1 cellular context compared by ENCODE assay signal in the genomic region with DNA sequence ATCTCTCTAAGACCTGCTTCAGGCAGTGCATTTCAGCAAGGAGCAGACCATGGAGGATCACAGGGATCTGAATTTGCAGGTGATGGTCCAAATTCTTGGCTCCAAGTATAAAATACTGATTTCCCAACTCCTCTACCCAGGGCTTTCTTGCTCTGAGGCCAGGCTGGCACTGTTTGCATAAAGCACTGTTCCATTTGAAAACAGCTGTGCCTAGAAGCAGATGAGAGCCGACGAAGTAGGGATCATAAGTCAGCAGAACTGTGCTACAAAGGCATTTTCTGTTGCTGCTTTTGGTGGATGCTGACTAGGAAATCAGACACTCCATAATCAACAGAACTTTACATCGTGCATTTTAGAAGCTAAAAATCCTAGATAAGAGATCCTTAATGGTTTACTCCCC.
TF ChIP-seq lines count a peak whose summit lies in the region.

No MANE protein-coding gene starts in this region.

TF ChIP-seq in IMR-90, 13 proteins besides CTCF, POLR2A, EP300 and RAD21 (continued from another document):
- TF ChIP-seq, protein P1, sequence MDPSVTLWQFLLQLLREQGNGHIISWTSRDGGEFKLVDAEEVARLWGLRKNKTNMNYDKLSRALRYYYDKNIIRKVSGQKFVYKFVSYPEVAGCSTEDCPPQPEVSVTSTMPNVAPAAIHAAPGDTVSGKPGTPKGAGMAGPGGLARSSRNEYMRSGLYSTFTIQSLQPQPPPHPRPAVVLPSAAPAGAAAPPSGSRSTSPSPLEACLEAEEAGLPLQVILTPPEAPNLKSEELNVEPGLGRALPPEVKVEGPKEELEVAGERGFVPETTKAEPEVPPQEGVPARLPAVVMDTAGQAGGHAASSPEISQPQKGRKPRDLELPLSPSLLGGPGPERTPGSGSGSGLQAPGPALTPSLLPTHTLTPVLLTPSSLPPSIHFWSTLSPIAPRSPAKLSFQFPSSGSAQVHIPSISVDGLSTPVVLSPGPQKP (IDR thresholded peaks at IDR 0.05; ENCODE audit: borderline replicate concordance, low read depth, low read length) = no peak
- TF ChIP-seq, protein P2, sequence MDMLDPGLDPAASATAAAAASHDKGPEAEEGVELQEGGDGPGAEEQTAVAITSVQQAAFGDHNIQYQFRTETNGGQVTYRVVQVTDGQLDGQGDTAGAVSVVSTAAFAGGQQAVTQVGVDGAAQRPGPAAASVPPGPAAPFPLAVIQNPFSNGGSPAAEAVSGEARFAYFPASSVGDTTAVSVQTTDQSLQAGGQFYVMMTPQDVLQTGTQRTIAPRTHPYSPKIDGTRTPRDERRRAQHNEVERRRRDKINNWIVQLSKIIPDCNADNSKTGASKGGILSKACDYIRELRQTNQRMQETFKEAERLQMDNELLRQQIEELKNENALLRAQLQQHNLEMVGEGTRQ (IDR thresholded peaks at IDR 0.05; ENCODE audit: low read depth, low read length) = no peak
- TF ChIP-seq MXI1 (IDR thresholded peaks at IDR 0.05; ENCODE audit: borderline replicate concordance, low read depth, low read length) (no peak), RFX5 (IDR thresholded peaks at IDR 0.05; ENCODE audit: low read depth, low read length) (no peak), RCOR1 (IDR thresholded peaks at IDR 0.05; ENCODE audit: insufficient replicate concordance, low read length) (no peak)
